In genomic region chr11:130520231-130520630, GRCh38 we compare ENCODE assay signal across 25 cellular contexts.
DNase-seq lines count a peak whose midpoint lies in the region; ATAC-seq and TF ChIP-seq lines count a peak whose summit lies in the region.
"Had no signal": no experiment of that assay in that cellular context is flagged by ENCODE, and none has a peak within 500 bp of the region (broad histone marks: within the 10 kb centered on the region; RNA-seq: fewer than 3 reads in every experiment).

No MANE protein-coding gene starts in this region.

- H3K4me1 ChIP-seq in body of pancreas (peaks cover 8% of the 10 kb centered on the region), cardiac muscle cell (ENCODE audit: low read depth) (peaks cover 11% of the 10 kb centered on the region), tibial nerve (peaks cover 0 to 32% (median 18%) of the 10 kb centered on the region in 4 donors)

- H3K4me3 Mint-ChIP-seq in nephron progenitor cell, result no peak overlapping the region
- H3K4me3 Mint-ChIP-seq: activated naive CD8-positive, alpha-beta T cell; activated T-cell treated with anti-CD3 and anti-CD28 coated beads, Interleukin-2, amount 50 U/mL, for 4 hours; CD8-positive, alpha-beta T cell; GM23338; T-helper 1 cell treated with Interleukin-12 subunit alpha and Interleukin-12 subunit beta and Interleukin-4 antibody, amounts not matched to agents 30 μg/mL and 1 μg/mL, for 36 hours had no signal

- TF ChIP-seq EP300 in tibial nerve (IDR thresholded peaks at IDR 0.05), result no peak

- H3K9me3 Mint-ChIP-seq in nephron progenitor cell, result no peaks in the 10 kb centered on the region
- H3K9me3 Mint-ChIP-seq: activated T-cell treated with anti-CD3 and anti-CD28 coated beads, Interleukin-2, amount 50 U/mL, for 4 hours; CD8-positive, alpha-beta T cell; GM23338; T-helper 1 cell treated with Interleukin-12 subunit alpha and Interleukin-12 subunit beta and Interleukin-4 antibody, amounts not matched to agents 30 μg/mL and 1 μg/mL, for 36 hours had no signal

- peak overlapping the region; percentile 72 for H3K27ac Mint-ChIP-seq in nephron progenitor cell
- H3K27ac Mint-ChIP-seq: activated naive CD8-positive, alpha-beta T cell; CD8-positive, alpha-beta T cell; GM23338; T-helper 1 cell treated with Interleukin-12 subunit alpha and Interleukin-12 subunit beta and Interleukin-4 antibody, amounts not matched to agents 30 μg/mL and 1 μg/mL, for 36 hours had no signal

- no peaks in the 10 kb centered on the region for H3K36me3 Mint-ChIP-seq in nephron progenitor cell (ENCODE audit: low read depth)
- H3K36me3 Mint-ChIP-seq: activated naive CD8-positive, alpha-beta T cell; CD8-positive, alpha-beta T cell had no signal

- H3K4me3 ChIP-seq in body of pancreas (no peak overlapping the region), cardiac muscle cell (no peak overlapping the region), tibial nerve (no peak overlapping the region)
- H3K4me3 ChIP-seq: dorsolateral prefrontal cortex, GM23338 had no signal

- peaks cover 49% of the 10 kb centered on the region for H3K4me1 Mint-ChIP-seq in nephron progenitor cell

- H3K27me3 ChIP-seq in body of pancreas, result no peaks in the 10 kb centered on the region
- no peaks in the 10 kb centered on the region for H3K27me3 ChIP-seq in cardiac muscle cell
- H3K27me3 ChIP-seq in tibial nerve, result no peaks in the 10 kb centered on the region

- TF ChIP-seq CTCF in body of pancreas (IDR thresholded peaks at IDR 0.05) (peak in 2 of 7 experiments; percentile 9 to 23), cardiac muscle cell (IDR thresholded peaks at IDR 0.05; ENCODE audit: low read depth, low read length) (no peak), nephron progenitor cell (IDR thresholded peaks at IDR 0.05) (no peak), tibial nerve (IDR thresholded peaks at IDR 0.05) (no peak)

- 33 to 84% methylated on average over 7 of the region's 7 CpGs for WGBS in body of pancreas, 2 donors
- WGBS in tibial nerve, 2 donors, result 46 to 61% methylated on average over 7 of the region's 7 CpGs

- H3K27me3 Mint-ChIP-seq in nephron progenitor cell (ENCODE audit: low read depth, poor library complexity), result peaks cover 17% of the 10 kb centered on the region
- H3K27me3 Mint-ChIP-seq: activated naive CD8-positive, alpha-beta T cell had no signal

- H3K27ac ChIP-seq in body of pancreas, result peak overlapping the region in 2 of 4 donors; percentile 29 to 52
- H3K27ac ChIP-seq in cardiac muscle cell, result peak overlapping the region; percentile 58
- peak overlapping the region; percentile 47 to 85 (median 72) for H3K27ac ChIP-seq in tibial nerve
- H3K27ac ChIP-seq: dorsolateral prefrontal cortex, epithelial cell of prostate, VCaP had no signal

- ATAC-seq in body of pancreas (no peak), HG03139 (IDR thresholded peaks at IDR 0.05; ENCODE audit: unreplicated experiment) (no peak), GM21390 (IDR thresholded peaks at IDR 0.05; ENCODE audit: unreplicated experiment) (no peak)
- ATAC-seq: activated T-cell treated with anti-CD3 and anti-CD28 coated beads, Interleukin-2, amount 50 U/mL, for 4 hours; CD8-positive, alpha-beta T cell; GM23338 had no signal

- no peaks in the 10 kb centered on the region for H3K36me3 ChIP-seq in body of pancreas (replicated peaks in 1 of 2; ENCODE audit: insufficient read depth in 1 of 2, low read depth in 2 of 2)
- no peaks in the 10 kb centered on the region for H3K36me3 ChIP-seq in cardiac muscle cell
- no peaks in the 10 kb centered on the region for H3K36me3 ChIP-seq in tibial nerve

- TF ChIP-seq POLR2A in body of pancreas (IDR thresholded peaks at IDR 0.05) (no peak), tibial nerve (IDR thresholded peaks at IDR 0.05) (no peak)

- H3K9me3 ChIP-seq in body of pancreas (no peaks in the 10 kb centered on the region), cardiac muscle cell (ENCODE audit: low read depth) (no peaks in the 10 kb centered on the region), tibial nerve (no peaks in the 10 kb centered on the region)

- intact Hi-C loops in body of pancreas (cut with DNase I), result no loop called here

- DNase-seq in body of pancreas, result peak in 3 of 4 donors; percentile 72 to 90 (median 78)
- peak in 1 of 2 donors; percentile 57 for DNase-seq in cardiac muscle cell (ENCODE audit: low read depth in 1 of 2, low spot score in 1 of 2)
- DNase-seq in nephron progenitor cell, result no peak
- DNase-seq in tibial nerve (ENCODE audit: low spot score in 2 of 2), result peak in 1 of 2 donors; percentile 53
- no peak for DNase-seq in DMS 273 treated with DMSO at 0.1 percent for 48 hours (lab: John Stamatoyannopoulos, UW)
- DNase-seq in medulla oblongata (ENCODE audit: extremely low spot score), result no peak
- DNase-seq: activated CD4-positive, alpha-beta T cell treated with anti-CD3 and anti-CD28 coated beads, Interleukin-2, amount 50 U/mL, for 48 hours; activated T-cell treated with anti-CD3 and anti-CD28 coated beads, Interleukin-2, amount 50 U/mL, for 4 hours; CD8-positive, alpha-beta T cell; DND-41; dorsolateral prefrontal cortex; hypothalamus; kidney glomerular epithelial cell; NCI-H1417 treated with DMSO at 0.1 percent for 48 hours; NCI-H2171; NCI-H69; SIG-M5; small intestine had no signal

Comparison
In these comparisons a context has a peak if more than half of its experiments do, and no peak if none do; other contexts are left out.
1. DNase-seq: peak in body of pancreas (3 of 4); none in nephron progenitor cell (single experiment), DMS 273 treated with DMSO at 0.1 percent for 48 hours (single experiment) and medulla oblongata (single experiment).